In the genomic region with DNA sequence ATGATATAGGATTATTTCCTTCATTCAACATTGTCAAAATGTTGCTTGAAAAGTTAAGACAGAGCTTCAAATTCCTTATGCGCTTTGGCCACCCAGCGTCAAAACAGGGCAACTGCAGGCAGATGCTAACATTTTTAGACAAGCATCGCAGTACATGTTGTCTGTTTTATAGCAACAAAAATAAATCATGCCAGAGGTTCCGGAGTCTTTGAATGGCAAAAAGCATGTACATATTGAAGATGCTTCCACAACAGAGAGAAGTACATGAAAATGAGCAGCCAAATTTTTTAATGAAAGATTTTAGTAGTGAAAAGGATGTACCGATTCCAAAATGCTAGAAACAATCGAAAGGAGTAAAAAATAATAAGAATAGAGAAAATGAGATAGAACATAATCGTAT, we compare ENCODE assay signal across 8 cellular contexts. TPM values are rescaled to one million over a fixed set of nuclear protein-coding genes. Genes with fewer than 3 reads are reported as not detected.
DNase-seq lines count a peak whose midpoint lies in the region; ATAC-seq and TF ChIP-seq lines count a peak whose summit lies in the region.

No MANE protein-coding gene starts in this region.

- intact Hi-C loops in posterior cingulate gyrus (cut with DNase I): no loop called here

- H3K36me3 ChIP-seq in Loucy (ENCODE audit: insufficient read depth, low read length) (no peaks in the 10 kb centered on the region), fibroblast of lung (ENCODE audit: control insufficient read depth, insufficient read depth, low read length) (no peaks in the 10 kb centered on the region)

- H3K9me3 ChIP-seq in Loucy (ENCODE audit: insufficient read depth, low read depth, low read length) (no peaks in the 10 kb centered on the region), fibroblast of lung (ENCODE audit: control insufficient read depth, insufficient read depth, low read depth, low read length) (no peaks in the 10 kb centered on the region)

- peak; percentile 78 for ATAC-seq in GM21619 (IDR thresholded peaks at IDR 0.05; ENCODE audit: unreplicated experiment)

- H2AFZ ChIP-seq in Loucy (ENCODE audit: low read length) (no peak overlapping the region), fibroblast of lung (ENCODE audit: low read length) (no peak overlapping the region)

- H3K79me2 ChIP-seq in Loucy (ENCODE audit: insufficient read depth, low read length) (no peaks in the 10 kb centered on the region), fibroblast of lung (ENCODE audit: control insufficient read depth, insufficient read depth, low read length) (no peaks in the 10 kb centered on the region)

- H3K9ac ChIP-seq in Loucy (ENCODE audit: low read depth, low read length, poor library complexity, severe bottlenecking) (no peak overlapping the region), fibroblast of lung (ENCODE audit: insufficient read depth, low read length) (no peak overlapping the region)

- H3K9me2 ChIP-seq in Loucy (replicated peaks; ENCODE audit: low read depth, low read length): no peaks in the 10 kb centered on the region

- peak; percentile 20 for DNase-seq in NCI-H2196 (lab: John Stamatoyannopoulos, UW; ENCODE audit: unreplicated experiment)
- no peak for DNase-seq in NCI-H2196 treated with DMSO at 0.1 percent for 48 hours (lab: John Stamatoyannopoulos, UW; ENCODE audit: unreplicated experiment)
- DNase-seq in activated CD4-positive, alpha-beta T cell treated with anti-CD3 and anti-CD28 coated beads, Interleukin-2, amount 50 U/mL, for 4 hours: peak; percentile 35 to 36
- DNase-seq in fibroblast of lung (ENCODE audit: low read depth in 2 of 2): peak; percentile 27 to 57
- peak; percentile 26 to 93 (median 54) for DNase-seq in posterior cingulate gyrus
- no peak for DNase-seq in NCI-H1694 (lab: John Stamatoyannopoulos, UW)

- TF ChIP-seq CTCF in Loucy (conservative IDR thresholded peaks at IDR 0.05; ENCODE audit: low read length): peak; percentile 95
- TF ChIP-seq CTCF in fibroblast of lung (conservative IDR thresholded peaks at IDR 0.05 in 1 of 2, IDR thresholded peaks at IDR 0.05 in 1 of 2; ENCODE audit: low read depth in 1 of 2, low read length in 2 of 2): peak; percentile 91 to 97

- H3F3A ChIP-seq in Loucy (ENCODE audit: low read depth): no peaks in the 10 kb centered on the region

- no peaks in the 10 kb centered on the region for H3K27me3 ChIP-seq in Loucy (ENCODE audit: insufficient read depth, low read length, poor library complexity, severe bottlenecking)
- no peaks in the 10 kb centered on the region for H3K27me3 ChIP-seq in fibroblast of lung (ENCODE audit: control insufficient read depth, insufficient read depth, low read length)

- no peak overlapping the region for H3K27ac ChIP-seq in fibroblast of lung (ENCODE audit: insufficient read depth, low read length)

- no peak overlapping the region for H3K4me3 ChIP-seq in Loucy (ENCODE audit: low read length, poor library complexity, severe bottlenecking)
- H3K4me3 ChIP-seq in fibroblast of lung (replicated peaks in 1 of 4; ENCODE audit: control extremely low read depth in 1 of 4, insufficient read depth in 1 of 4, low read depth in 3 of 4, low read length in 4 of 4): no peak overlapping the region

- H3K4me2 ChIP-seq in Loucy (ENCODE audit: low read depth, low read length, poor library complexity, severe bottlenecking) (no peak overlapping the region), fibroblast of lung (ENCODE audit: extremely low read depth, insufficient read depth, low read length) (no peak overlapping the region)

- H4K20me1 ChIP-seq in Loucy (ENCODE audit: insufficient read depth, low read length, poor library complexity, severe bottlenecking) (no peaks in the 10 kb centered on the region), fibroblast of lung (ENCODE audit: control insufficient read depth, extremely low read depth, insufficient read depth, low read length) (no peaks in the 10 kb centered on the region)

- H3K4me1 ChIP-seq in Loucy (ENCODE audit: insufficient read depth, low read length, poor library complexity, severe bottlenecking): no peaks in the 10 kb centered on the region
- no peaks in the 10 kb centered on the region for H3K4me1 ChIP-seq in fibroblast of lung (ENCODE audit: control insufficient read depth, extremely low read depth, insufficient read depth, low read length)

RNA-seq across cellular contexts. Expression of a gene that starts 49.8 kb away (rescaled TPM):
- total RNA-seq in fibroblast of lung: 40.6 and 57.6 TPM in 2 replicates
- polyA plus RNA-seq in fibroblast of lung: 63.1 and 64.3 TPM in 2 replicates
- 43.9 and 44.7 TPM in 2 replicates for polyA plus RNA-seq in fibroblast of lung (2012)
- polyA minus RNA-seq in fibroblast of lung (ENCODE audit: low replicate concordance): 10.7 and 17.4 TPM in 2 replicates

Comparison
In these comparisons a context has a peak if more than half of its experiments do, and no peak if none do; other contexts are left out.
1. DNase-seq: peak in NCI-H2196 (single experiment), activated CD4-positive, alpha-beta T cell treated with anti-CD3 and anti-CD28 coated beads, Interleukin-2, amount 50 U/mL, for 4 hours (2 of 2), fibroblast of lung (2 of 2) and posterior cingulate gyrus (10 of 10); none in NCI-H2196 treated with DMSO at 0.1 percent for 48 hours (single experiment) and NCI-H1694 (single experiment).